Comparison of ENCODE assay signal across 17 cellular contexts in genomic region chr9:105438136-105438839, GRCh38. TPM values are rescaled to one million over a fixed set of nuclear protein-coding genes. Genes with fewer than 3 reads are reported as not detected.
A peak's percentile ranks its signal among the peaks of the same experiment; 100 is the strongest.
DNase-seq lines count a peak whose midpoint lies in the region; ATAC-seq and TF ChIP-seq lines count a peak whose summit lies in the region.
"Had no signal": no experiment of that assay in that cellular context is flagged by ENCODE, and none has a peak within 500 bp of the region (broad histone marks: within the 10 kb centered on the region; RNA-seq: fewer than 3 reads in every experiment).

No MANE protein-coding gene starts in this region.

- peaks cover 16% of the 10 kb centered on the region for H3K9me3 Mint-ChIP-seq in WTC11
- H3K9me3 Mint-ChIP-seq: stimulated activated effector memory CD8-positive, alpha-beta T cell treated with anti-CD3 and anti-CD28 coated beads, Interleukin-12 subunit alpha, Interleukin-12 subunit beta, amount 100 ng/mL, for 72 hours had no signal

- POLR2A ChIA-PET in WTC11 (lab: Charles Lee), result no interaction called here

- CTCF ChIA-PET in WTC11 (lab: Charles Lee), result no interaction called here

- H3K4me1 Mint-ChIP-seq in WTC11, result 0 out of 2 replicates have a peak, but pooled peaks cover 4% of the 10 kb centered on the region
- H3K4me1 Mint-ChIP-seq: stimulated activated effector memory CD8-positive, alpha-beta T cell treated with anti-CD3 and anti-CD28 coated beads, Interleukin-12 subunit alpha, Interleukin-12 subunit beta, amount 100 ng/mL, for 72 hours had no signal

- no peaks in the 10 kb centered on the region; the same call in 1 of the 2 replicates for H3K36me3 Mint-ChIP-seq in WTC11
- H3K36me3 Mint-ChIP-seq: stimulated activated effector memory CD8-positive, alpha-beta T cell treated with anti-CD3 and anti-CD28 coated beads, Interleukin-12 subunit alpha, Interleukin-12 subunit beta, amount 100 ng/mL, for 72 hours had no signal

- H3K27ac Mint-ChIP-seq in WTC11, result no peak overlapping the region
- H3K27ac Mint-ChIP-seq: stimulated activated effector memory CD8-positive, alpha-beta T cell treated with anti-CD3 and anti-CD28 coated beads, Interleukin-12 subunit alpha, Interleukin-12 subunit beta, amount 100 ng/mL, for 72 hours had no signal

- H3K4me3 Mint-ChIP-seq in WTC11, result no peak overlapping the region
- H3K4me3 Mint-ChIP-seq: stimulated activated effector memory CD8-positive, alpha-beta T cell treated with anti-CD3 and anti-CD28 coated beads, Interleukin-12 subunit alpha, Interleukin-12 subunit beta, amount 100 ng/mL, for 72 hours had no signal

- H3K27me3 Mint-ChIP-seq in WTC11 (ENCODE audit: low read depth), result no peaks in the 10 kb centered on the region

- no peak for ATAC-seq in HG03378 (IDR thresholded peaks at IDR 0.05; ENCODE audit: unreplicated experiment)
- ATAC-seq in WTC11, result no peak
- ATAC-seq: HCT116 had no signal

- TF ChIP-seq CTCF in cardiac fibroblast (IDR thresholded peaks at IDR 0.05; ENCODE audit: low read depth, low read length), result no peak
- TF ChIP-seq CTCF in WTC11 (IDR thresholded peaks at IDR 0.05), result no peak

- H3K4me3 ChIP-seq in cardiac fibroblast (replicated peaks in 1 of 2; ENCODE audit: low read depth in 2 of 2, low read length in 2 of 2), result no peak overlapping the region
- H3K4me3 ChIP-seq: adrenal gland, heart right ventricle, lung, SJSA1 had no signal

- DNase-seq in DMS 273 (lab: John Stamatoyannopoulos, UW; ENCODE audit: unreplicated experiment), result peak; percentile 93
- peak; percentile 16 for DNase-seq in NCI-H2107 (lab: John Stamatoyannopoulos, UW)
- DNase-seq in cardiac fibroblast (ENCODE audit: low read depth in 2 of 2), result peak; percentile 73 to 76
- peak; percentile 90 for DNase-seq in myocyte (ENCODE audit: low read depth)
- DNase-seq in globus pallidus (ENCODE audit: low spot score), result no peak
- no peak for DNase-seq in WTC11 (ENCODE audit: low spot score)
- no peak for DNase-seq in GM19238 (ENCODE audit: insufficient read length, low spot score)
- DNase-seq: adrenal gland; effector CD8-positive, alpha-beta T cell; NCI-H1048; stimulated activated CD4-positive, alpha-beta T cell treated with anti-CD3 and anti-CD28 coated beads, Interleukin-2, amount 100 ng/mL, for 24 hours had no signal

TF ChIP-seq in WTC11, 78 proteins besides CTCF, POLR2A, EP300 and RAD21:
- no peak for TF ChIP-seq E2F4 (CRISPR knock-in tag; IDR thresholded peaks at IDR 0.05; ENCODE audit: borderline replicate concordance, low read depth)
- TF ChIP-seq ZNF138 (CRISPR knock-in tag; conservative IDR thresholded peaks at IDR 0.05), result no peak
- TF ChIP-seq ZNF671 (CRISPR knock-in tag; IDR thresholded peaks at IDR 0.05), result no peak
- no peak for TF ChIP-seq CREM (CRISPR knock-in tag; IDR thresholded peaks at IDR 0.05)
- no peak for TF ChIP-seq ERG (CRISPR knock-in tag; IDR thresholded peaks at IDR 0.05)
- TF ChIP-seq ZNF263 (CRISPR knock-in tag; IDR thresholded peaks at IDR 0.05; ENCODE audit: low read depth), result no peak
- TF ChIP-seq IRF2 (CRISPR knock-in tag; IDR thresholded peaks at IDR 0.05; ENCODE audit: borderline replicate concordance, low read depth), result no peak
- TF ChIP-seq NFATC4 (CRISPR knock-in tag; IDR thresholded peaks at IDR 0.05), result no peak
- no peak for TF ChIP-seq ELF4 (CRISPR knock-in tag; IDR thresholded peaks at IDR 0.05; ENCODE audit: low read depth)
- TF ChIP-seq ZNF423 (CRISPR knock-in tag; IDR thresholded peaks at IDR 0.05), result no peak
- no peak for TF ChIP-seq ATF1 (CRISPR knock-in tag; IDR thresholded peaks at IDR 0.05)
- TF ChIP-seq ZNF232 (CRISPR knock-in tag; IDR thresholded peaks at IDR 0.05), result no peak
- no peak for TF ChIP-seq ZNF416 (CRISPR knock-in tag; IDR thresholded peaks at IDR 0.05)
- TF ChIP-seq MAX (CRISPR knock-in tag; IDR thresholded peaks at IDR 0.05), result no peak
- TF ChIP-seq EMX1 (CRISPR knock-in tag; IDR thresholded peaks at IDR 0.05), result no peak
- TF ChIP-seq OVOL2 (CRISPR knock-in tag; IDR thresholded peaks at IDR 0.05; ENCODE audit: borderline replicate concordance), result no peak
- no peak for TF ChIP-seq GRHL2 (CRISPR knock-in tag; IDR thresholded peaks at IDR 0.05; ENCODE audit: insufficient replicate concordance, severe bottlenecking)
- no peak for TF ChIP-seq PREB (CRISPR knock-in tag; IDR thresholded peaks at IDR 0.05; ENCODE audit: borderline replicate concordance)
- no peak for TF ChIP-seq NFYB (CRISPR knock-in tag; conservative IDR thresholded peaks at IDR 0.05; ENCODE audit: low read depth)

RNA-seq across cellular contexts. Expression of gene FSD1L, which starts 9.5 kb away (rescaled TPM):
- 17.6 and 18.6 TPM in 2 replicates for total RNA-seq in myocyte
- polyA plus RNA-seq in myocyte (2012), result 3.2 TPM
- 4.5 to 5.3 TPM (median 4.6 TPM) in 3 replicates for total RNA-seq in WTC11 (2021)

Comparison
In these comparisons a context has a peak if more than half of its experiments do, and no peak if none do; other contexts are left out.
1. DNase-seq: peak in DMS 273 (single experiment), NCI-H2107 (single experiment), cardiac fibroblast (2 of 2) and myocyte (single experiment); none in globus pallidus (single experiment), WTC11 (single experiment) and GM19238 (single experiment).